In the genomic region with DNA sequence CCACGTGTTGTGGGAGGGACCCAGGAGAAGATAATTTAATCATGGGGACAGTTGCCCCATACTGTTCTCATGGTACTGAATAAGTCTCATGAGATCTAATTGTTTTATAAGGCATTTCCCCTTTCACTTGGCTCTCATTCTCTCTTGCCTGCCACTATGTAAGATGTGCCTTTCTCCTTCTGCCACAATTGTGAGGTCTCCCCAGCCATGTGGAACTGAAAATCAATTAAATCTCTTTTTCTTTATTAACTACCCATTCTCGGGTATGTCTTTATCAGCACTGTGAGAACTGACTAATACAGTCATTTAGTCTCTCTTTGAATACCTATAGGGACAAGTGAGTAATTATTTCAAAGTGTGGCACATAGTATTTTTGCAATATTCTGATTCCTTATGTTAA, we compare ENCODE assay signal across 35 cellular contexts.
"Had no signal": no experiment of that assay in that cellular context is flagged by ENCODE, and none has a peak within 500 bp of the region (broad histone marks: within the 10 kb centered on the region; RNA-seq: fewer than 3 reads in every experiment).

No MANE protein-coding gene starts in this region.

- H3K36me3 ChIP-seq: MG63 had no signal

- H3K9me3 ChIP-seq: MG63 had no signal

- H3K27me3 ChIP-seq: MG63 had no signal

- DNase-seq: Karpas-422, Kasumi-1, MG63, MM.1S, MV-4-11, NCI-H1048, NCI-H1092, NCI-H1092 treated with DMSO at 0.1 percent for 48 hours, NCI-H1105, NCI-H1105 treated with DMSO at 0.1 percent for 48 hours, NCI-H1417, NCI-H1417 treated with DMSO at 0.1 percent for 48 hours, NCI-H1436, NCI-H1436 treated with DMSO at 0.1 percent for 48 hours, NCI-H146, NCI-H1694, NCI-H1694 treated with DMSO at 0.1 percent for 48 hours, NCI-H187, NCI-H187 treated with DMSO at 0.1 percent for 48 hours, NCI-H1930, NCI-H2029, NCI-H2029 treated with DMSO at 0.1 percent for 48 hours, NCI-H2081, NCI-H2081 treated with DMSO at 0.1 percent for 48 hours, NCI-H2107, NCI-H2171, NCI-H2171 treated with DMSO at 0.1 percent for 48 hours, NCI-H2227 treated with DMSO at 0.1 percent for 48 hours, NCI-H226, NCI-H345, NCI-H446, NCI-H446 treated with DMSO at 0.1 percent for 48 hours, NCI-H510A, NCI-H510A treated with DMSO at 0.1 percent for 48 hours, NCI-H524 had no signal

- H3K4me3 ChIP-seq: MG63 had no signal
